In the genomic region with DNA sequence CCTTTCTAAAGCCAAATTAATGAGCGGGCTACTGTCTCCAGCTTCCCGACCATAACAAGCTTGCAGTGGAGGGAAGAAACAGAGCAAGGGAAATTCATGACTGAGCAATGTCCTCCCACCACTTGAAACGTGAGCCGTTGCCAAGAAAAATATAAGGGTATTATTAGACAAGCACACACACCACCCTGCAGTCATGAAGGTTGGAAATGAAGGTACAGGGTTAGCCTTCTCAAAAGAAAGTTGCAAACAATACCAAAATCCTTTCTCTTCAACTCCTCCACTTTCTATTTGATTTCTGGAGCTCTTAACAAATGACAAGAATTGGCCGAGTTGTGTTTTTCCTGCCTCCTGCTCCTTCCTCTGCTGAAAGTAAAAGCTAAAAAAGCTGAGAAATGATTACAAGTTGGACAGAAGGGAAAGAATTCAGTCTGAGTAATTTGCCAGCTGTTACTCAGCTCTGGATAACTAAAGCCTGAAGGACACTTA, we compare ENCODE assay signal across 9 cellular contexts.
DNase-seq lines count a peak whose midpoint lies in the region; ATAC-seq and TF ChIP-seq lines count a peak whose summit lies in the region.
"Had no signal": no experiment of that assay in that cellular context is flagged by ENCODE, and none has a peak within 500 bp of the region (broad histone marks: within the 10 kb centered on the region; RNA-seq: fewer than 3 reads in every experiment).

No MANE protein-coding gene starts in this region.

- H3K4me1 Mint-ChIP-seq in WTC11, result peaks cover 23% of the 10 kb centered on the region

- H3K4me3 Mint-ChIP-seq in WTC11, result no peak overlapping the region

- BruUV-seq in OCI-LY7 (replicated peaks; lab: Mats Ljungman, UMichigan), result no TSS peak

- ATAC-seq in HG02973 (IDR thresholded peaks at IDR 0.05; ENCODE audit: unreplicated experiment), result no peak
- no peak; the same call in 1 of the 2 replicates for ATAC-seq in WTC11
- ATAC-seq in HG02623 (IDR thresholded peaks at IDR 0.05; ENCODE audit: unreplicated experiment), result no peak

- H3K4me1 ChIP-seq in OCI-LY7 (ENCODE audit: insufficient read depth, low read length, poor library complexity, severe bottlenecking), result no peaks in the 10 kb centered on the region

- H3K9me2 ChIP-seq in OCI-LY7 (ENCODE audit: insufficient read depth, low read length), result no peaks in the 10 kb centered on the region

- no peak overlapping the region for H3K27ac ChIP-seq in OCI-LY7 (ENCODE audit: low read depth, low read length, poor library complexity, severe bottlenecking)
- H3K27ac ChIP-seq: KMS-11 had no signal

- POLR2A ChIA-PET in OCI-LY7 (lab: Charles Lee), result interaction anchor here (0.8 kb wide), 1 partner anchor 12 kb away, joined by 3 read pairs; no protein-coding TSS in a partner anchor
- POLR2A ChIA-PET in WTC11 (lab: Charles Lee), result no interaction called here

- DNase-seq in GM04503 (ENCODE audit: low read depth), result peak; percentile 17
- DNase-seq in OCI-LY7 (ENCODE audit: low spot score), result no peak
- DNase-seq in fibroblast of the aortic adventitia (ENCODE audit: low read depth), result peak; percentile 67
- peak; percentile 67 for DNase-seq in retinal pigment epithelial cell (ENCODE audit: low read depth)
- DNase-seq in stimulated activated CD4-positive, alpha-beta T cell treated with anti-CD3 and anti-CD28 coated beads, Interleukin-4, amount 100 ng/mL, for 1 hour, result no peak
- DNase-seq in WTC11 (ENCODE audit: low spot score), result no peak

- H3K27me3 Mint-ChIP-seq in WTC11 (ENCODE audit: low read depth), result no peaks in the 10 kb centered on the region; the same call in 1 of the 2 replicates

- no peaks in the 10 kb centered on the region for H3K9me3 Mint-ChIP-seq in WTC11

- H3K4me2 ChIP-seq in OCI-LY7 (ENCODE audit: low read length), result no peak overlapping the region
- H3K4me2 ChIP-seq: KMS-11 had no signal

- H4K20me1 ChIP-seq in OCI-LY7 (ENCODE audit: insufficient read depth, low read length), result no peaks in the 10 kb centered on the region

- H3K36me3 Mint-ChIP-seq in WTC11, result no peaks in the 10 kb centered on the region

- no peak overlapping the region for H3K4me3 ChIP-seq in OCI-LY7 (ENCODE audit: low read depth, low read length, poor library complexity, severe bottlenecking)
- peak overlapping the region; percentile 51 for H3K4me3 ChIP-seq in fibroblast of the aortic adventitia (ENCODE audit: low read depth, low read length)
- H3K4me3 ChIP-seq in retinal pigment epithelial cell (ENCODE audit: low read length), result peak overlapping the region; percentile 9

- no peak overlapping the region; the same call in 1 of the 2 replicates for H3K27ac Mint-ChIP-seq in WTC11

- peak overlapping the region; percentile 25; the same call in 1 of the 2 replicates for H2AFZ ChIP-seq in OCI-LY7 (ENCODE audit: low read length)

- no peaks in the 10 kb centered on the region for H3K9me3 ChIP-seq in OCI-LY7 (ENCODE audit: low read length)

- TF ChIP-seq CTCF in OCI-LY7 (conservative IDR thresholded peaks at IDR 0.05; ENCODE audit: low read length), result no peak
- TF ChIP-seq CTCF in fibroblast of the aortic adventitia (IDR thresholded peaks at IDR 0.05; ENCODE audit: insufficient read depth, low read length), result no peak
- no peak for TF ChIP-seq CTCF in retinal pigment epithelial cell (conservative IDR thresholded peaks at IDR 0.05; ENCODE audit: low read depth, low read length)
- no peak for TF ChIP-seq CTCF in WTC11 (IDR thresholded peaks at IDR 0.05)

- CTCF ChIA-PET in OCI-LY7 (lab: Charles Lee; ENCODE audit: unreplicated experiment) (no interaction called here), WTC11 (lab: Charles Lee) (no interaction called here)

- intact Hi-C loops in OCI-LY7 (cut with micrococcal nuclease; ENCODE audit: unreplicated experiment), result no loop called here

- no peaks in the 10 kb centered on the region for H3K36me3 ChIP-seq in OCI-LY7 (ENCODE audit: insufficient read depth, low read length)

- H3K79me2 ChIP-seq in OCI-LY7 (ENCODE audit: insufficient read depth, low read depth, low read length), result no peaks in the 10 kb centered on the region

TF ChIP-seq in WTC11, 78 proteins besides CTCF, POLR2A, EP300 and RAD21:
- TF ChIP-seq TCF7 (CRISPR knock-in tag; IDR thresholded peaks at IDR 0.05; ENCODE audit: low read depth) (no peak), ZNF416 (CRISPR knock-in tag; IDR thresholded peaks at IDR 0.05) (no peak), RELA (CRISPR knock-in tag; IDR thresholded peaks at IDR 0.05; ENCODE audit: borderline replicate concordance) (no peak), ELF4 (CRISPR knock-in tag; IDR thresholded peaks at IDR 0.05; ENCODE audit: low read depth) (no peak), CREB1 (CRISPR knock-in tag; IDR thresholded peaks at IDR 0.05) (no peak), ZNF138 (CRISPR knock-in tag; conservative IDR thresholded peaks at IDR 0.05) (no peak), RORB (CRISPR knock-in tag; IDR thresholded peaks at IDR 0.05) (no peak)
- TF ChIP-seq, protein P1, sequence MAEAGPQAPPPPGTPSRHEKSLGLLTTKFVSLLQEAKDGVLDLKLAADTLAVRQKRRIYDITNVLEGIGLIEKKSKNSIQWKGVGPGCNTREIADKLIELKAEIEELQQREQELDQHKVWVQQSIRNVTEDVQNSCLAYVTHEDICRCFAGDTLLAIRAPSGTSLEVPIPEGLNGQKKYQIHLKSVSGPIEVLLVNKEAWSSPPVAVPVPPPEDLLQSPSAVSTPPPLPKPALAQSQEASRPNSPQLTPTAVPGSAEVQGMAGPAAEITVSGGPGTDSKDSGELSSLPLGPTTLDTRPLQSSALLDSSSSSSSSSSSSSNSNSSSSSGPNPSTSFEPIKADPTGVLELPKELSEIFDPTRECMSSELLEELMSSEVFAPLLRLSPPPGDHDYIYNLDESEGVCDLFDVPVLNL (CRISPR knock-in tag; IDR thresholded peaks at IDR 0.05; ENCODE audit: borderline replicate concordance, low read depth), result no peak

Comparison
In these comparisons a context has a peak if more than half of its experiments do, and no peak if none do; other contexts are left out.
1. DNase-seq: peak in GM04503 (single experiment), fibroblast of the aortic adventitia (single experiment) and retinal pigment epithelial cell (single experiment); none in OCI-LY7 (single experiment), stimulated activated CD4-positive, alpha-beta T cell treated with anti-CD3 and anti-CD28 coated beads, Interleukin-4, amount 100 ng/mL, for 1 hour (single experiment) and WTC11 (single experiment).